ENCODE assay signal across 26 cellular contexts in genomic region chr19:10378124-10378523, GRCh38. TPM values are rescaled to one million over a fixed set of nuclear protein-coding genes. Genes with fewer than 3 reads are reported as not detected.
DNase-seq lines count a peak whose midpoint lies in the region; ATAC-seq and TF ChIP-seq lines count a peak whose summit lies in the region.
"Had no signal": no experiment of that assay in that cellular context is flagged by ENCODE, and none has a peak within 500 bp of the region (broad histone marks: within the 10 kb centered on the region; RNA-seq: fewer than 3 reads in every experiment).

No MANE protein-coding gene starts in this region.

- CTCF ChIA-PET in activated CD4-positive, alpha-beta memory T cell treated with anti-CD3 and anti-CD28 coated beads for 36 hours (lab: Charles Lee) = interaction anchor here (0.7 to 3.2 kb wide), 4 partner anchors 13 to 118 kb away, joined by 3 to 33 read pairs (median 4); partner anchors contain the start of gene ICAM1
- CTCF ChIA-PET in activated CD4-positive, alpha-beta memory T cell treated with anti-CD3 and anti-CD28 coated beads, Interleukin-2, amount 10 ng/mL, durations not matched to agents 7 days and 5 days (lab: Charles Lee) = interaction anchor here (0.5 to 3.1 kb wide), 6 partner anchors 11 to 470 kb away, joined by 3 to 23 read pairs (median 4); no protein-coding TSS in a partner anchor

- no peaks in the 10 kb centered on the region for H3K27me3 Mint-ChIP-seq in activated CD4-positive, alpha-beta memory T cell treated with anti-CD3 and anti-CD28 coated beads for 36 hours
- H3K27me3 Mint-ChIP-seq in activated CD4-positive, alpha-beta memory T cell treated with anti-CD3 and anti-CD28 coated beads, Interleukin-2, amount 10 ng/mL, durations not matched to agents 7 days and 5 days = no peaks in the 10 kb centered on the region
- no peaks in the 10 kb centered on the region for H3K27me3 Mint-ChIP-seq in activated T-helper 17 cell treated with anti-CD3 and anti-CD28 coated beads, Interleukin-2, amount 50 U/mL, for 72 hours
- H3K27me3 Mint-ChIP-seq in neural crest cell (ENCODE audit: low read depth) (no peaks in the 10 kb centered on the region), CD14-positive monocyte (ENCODE audit: low read depth in 3 of 3) (peaks cover 0 to 2% (median 2%) of the 10 kb centered on the region in 3 donors)

- H3K4me3 Mint-ChIP-seq in activated CD4-positive, alpha-beta memory T cell treated with anti-CD3 and anti-CD28 coated beads for 36 hours = no peak overlapping the region
- no peak overlapping the region for H3K4me3 Mint-ChIP-seq in activated CD4-positive, alpha-beta memory T cell treated with anti-CD3 and anti-CD28 coated beads, Interleukin-2, amount 10 ng/mL, durations not matched to agents 7 days and 5 days
- H3K4me3 Mint-ChIP-seq in activated T-helper 17 cell treated with anti-CD3 and anti-CD28 coated beads, Interleukin-2, amount 50 U/mL, for 72 hours = peak overlapping the region; percentile 34
- peak overlapping the region; percentile 19 for H3K4me3 Mint-ChIP-seq in neural crest cell
- H3K4me3 Mint-ChIP-seq in CD14-positive monocyte = no peak overlapping the region
- H3K4me3 Mint-ChIP-seq: HFFc6 had no signal

- H3K36me3 Mint-ChIP-seq in activated CD4-positive, alpha-beta memory T cell treated with anti-CD3 and anti-CD28 coated beads for 36 hours = peaks cover 24% of the 10 kb centered on the region
- H3K36me3 Mint-ChIP-seq in activated CD4-positive, alpha-beta memory T cell treated with anti-CD3 and anti-CD28 coated beads, Interleukin-2, amount 10 ng/mL, durations not matched to agents 7 days and 5 days (ENCODE audit: low read depth) = peaks cover 34% of the 10 kb centered on the region
- peaks cover 66% of the 10 kb centered on the region for H3K36me3 Mint-ChIP-seq in activated T-helper 17 cell treated with anti-CD3 and anti-CD28 coated beads, Interleukin-2, amount 50 U/mL, for 72 hours (ENCODE audit: low read depth)
- H3K36me3 Mint-ChIP-seq in neural crest cell (ENCODE audit: low read depth) (peaks cover 15% of the 10 kb centered on the region), CD14-positive monocyte (peaks cover 21 to 45% of the 10 kb centered on the region in 2 donors)

- H3K27me3 ChIP-seq in H7 (ENCODE audit: control insufficient read depth, insufficient read depth, low read length) = no peaks in the 10 kb centered on the region
- H3K27me3 ChIP-seq: MG63 had no signal

- no peak for TF ChIP-seq CTCF in neural crest cell (conservative IDR thresholded peaks at IDR 0.05)
- TF ChIP-seq CTCF in CD14-positive monocyte (IDR thresholded peaks at IDR 0.05) = no peak

- POLR2A ChIA-PET in activated CD4-positive, alpha-beta memory T cell treated with anti-CD3 and anti-CD28 coated beads for 36 hours (lab: Charles Lee) = no interaction called here
- POLR2A ChIA-PET in activated CD4-positive, alpha-beta memory T cell treated with anti-CD3 and anti-CD28 coated beads, Interleukin-2, amount 10 ng/mL, durations not matched to agents 7 days and 5 days (lab: Charles Lee) = interaction anchor here (3.2 kb wide), 1 partner anchor 108 kb away, joined by 29 read pairs; the partner anchor contains the start of gene ICAM1

- H3K27ac Mint-ChIP-seq in activated CD4-positive, alpha-beta memory T cell treated with anti-CD3 and anti-CD28 coated beads for 36 hours = peak overlapping the region; percentile 2
- H3K27ac Mint-ChIP-seq in activated CD4-positive, alpha-beta memory T cell treated with anti-CD3 and anti-CD28 coated beads, Interleukin-2, amount 10 ng/mL, durations not matched to agents 7 days and 5 days = no peak overlapping the region
- H3K27ac Mint-ChIP-seq in activated T-helper 17 cell treated with anti-CD3 and anti-CD28 coated beads, Interleukin-2, amount 50 U/mL, for 72 hours = peak overlapping the region; percentile 71
- H3K27ac Mint-ChIP-seq in neural crest cell (ENCODE audit: unreplicated experiment) (no peak overlapping the region), CD14-positive monocyte (peak overlapping the region in 2 of 7 donors; percentile 40 to 61)
- H3K27ac Mint-ChIP-seq: H9, HFFc6 had no signal

- no peak for DNase-seq in activated CD4-positive, alpha-beta memory T cell treated with anti-CD3 and anti-CD28 coated beads for 36 hours
- no peak for DNase-seq in activated CD4-positive, alpha-beta memory T cell treated with anti-CD3 and anti-CD28 coated beads, Interleukin-2, amount 10 ng/mL, durations not matched to agents 7 days and 5 days
- peak; percentile 15 for DNase-seq in H7
- DNase-seq in neural crest cell (ENCODE audit: low read depth, low spot score) = no peak
- DNase-seq in CD14-positive monocyte (ENCODE audit: low spot score) = no peak
- no peak for DNase-seq in NCI-H1436 treated with DMSO at 0.1 percent for 48 hours (lab: John Stamatoyannopoulos, UW)
- no peak for DNase-seq in effector CD4-positive, alpha-beta T cell
- DNase-seq: 8988T; ACHN; Caco-2; CD4-positive, CD25-positive, alpha-beta regulatory T cell; DMS 273 treated with DMSO at 0.1 percent for 48 hours; DMS79; GF-D8; H9; HFFc6; Kasumi-1; MG63; NCI-H1694; NCI-H2029 treated with DMSO at 0.1 percent for 48 hours; NCI-H526 treated with DMSO at 0.1 percent for 48 hours; SIG-M5 had no signal

- H3K9me3 Mint-ChIP-seq in activated CD4-positive, alpha-beta memory T cell treated with anti-CD3 and anti-CD28 coated beads for 36 hours = no peaks in the 10 kb centered on the region
- H3K9me3 Mint-ChIP-seq in activated CD4-positive, alpha-beta memory T cell treated with anti-CD3 and anti-CD28 coated beads, Interleukin-2, amount 10 ng/mL, durations not matched to agents 7 days and 5 days = no peaks in the 10 kb centered on the region
- no peaks in the 10 kb centered on the region for H3K9me3 Mint-ChIP-seq in activated T-helper 17 cell treated with anti-CD3 and anti-CD28 coated beads, Interleukin-2, amount 50 U/mL, for 72 hours
- H3K9me3 Mint-ChIP-seq in neural crest cell (no peaks in the 10 kb centered on the region), CD14-positive monocyte (no peaks in the 10 kb centered on the region)
- H3K9me3 Mint-ChIP-seq: CD4-positive, CD25-positive, alpha-beta regulatory T cell; H9; HFFc6 had no signal

- intact Hi-C loops in activated CD4-positive, alpha-beta memory T cell treated with anti-CD3 and anti-CD28 coated beads for 36 hours (cut with micrococcal nuclease) = no loop called here
- intact Hi-C loops in CD14-positive monocyte (cut with micrococcal nuclease) = no loop called here

- H3K36me3 ChIP-seq in H7 (replicated peaks; ENCODE audit: control insufficient read depth, insufficient read depth, low read length) = no peaks in the 10 kb centered on the region; the same call in 1 of the 2 replicates

- no peak overlapping the region for H3K4me3 ChIP-seq in H7 (ENCODE audit: insufficient read depth, low read depth, low read length)
- H3K4me3 ChIP-seq: K562, MG63, SK-N-MC had no signal

- H3K4me1 Mint-ChIP-seq in activated CD4-positive, alpha-beta memory T cell treated with anti-CD3 and anti-CD28 coated beads for 36 hours (ENCODE audit: low read depth) = peaks cover 20% of the 10 kb centered on the region
- H3K4me1 Mint-ChIP-seq in activated CD4-positive, alpha-beta memory T cell treated with anti-CD3 and anti-CD28 coated beads, Interleukin-2, amount 10 ng/mL, durations not matched to agents 7 days and 5 days = peaks cover 27% of the 10 kb centered on the region
- H3K4me1 Mint-ChIP-seq in activated T-helper 17 cell treated with anti-CD3 and anti-CD28 coated beads, Interleukin-2, amount 50 U/mL, for 72 hours = peaks cover 14% of the 10 kb centered on the region
- H3K4me1 Mint-ChIP-seq in neural crest cell (peaks cover 18% of the 10 kb centered on the region), CD14-positive monocyte (peaks cover 56% of the 10 kb centered on the region)

- no peak for ATAC-seq in activated T-helper 17 cell treated with anti-CD3 and anti-CD28 coated beads, Interleukin-2, amount 50 U/mL, for 72 hours (replicated peaks)
- ATAC-seq: K562, Panc1 had no signal

RNA-seq across cellular contexts. Expression of gene TYK2, which starts 2.2 kb away (rescaled TPM):
- 100 to 1,000 TPM; 168 to 186 TPM for total RNA-seq in activated CD4-positive, alpha-beta memory T cell treated with anti-CD3 and anti-CD28 coated beads for 36 hours
- total RNA-seq in activated CD4-positive, alpha-beta memory T cell treated with anti-CD3 and anti-CD28 coated beads, Interleukin-2, amount 10 ng/mL, durations not matched to agents 7 days and 5 days = 100 to 1,000 TPM; 226 to 243 TPM
- total RNA-seq in H7 (2014; rRNA removed; shearing (Covaris generic)) = 48.0 and 48.3 TPM in 2 replicates
- 100 to 1,000 TPM; 221 to 245 TPM for total RNA-seq in activated T-helper 17 cell treated with anti-CD3 and anti-CD28 coated beads, Interleukin-2, amount 50 U/mL, for 72 hours
- 100 and 103 TPM in 2 replicates for total RNA-seq in neural crest cell
- 100 to 1,000 TPM in 1 of 2 donors, 10 to 100 TPM in 1; 82.9 to 113 TPM for polyA plus RNA-seq in CD14-positive monocyte

RNA-seq across cellular contexts. Expression of gene CDC37, which starts 25.2 kb away (rescaled TPM):
- 100 to 1,000 TPM; 189 to 207 TPM for total RNA-seq in activated CD4-positive, alpha-beta memory T cell treated with anti-CD3 and anti-CD28 coated beads for 36 hours
- total RNA-seq in activated CD4-positive, alpha-beta memory T cell treated with anti-CD3 and anti-CD28 coated beads, Interleukin-2, amount 10 ng/mL, durations not matched to agents 7 days and 5 days = 100 to 1,000 TPM; 239 to 244 TPM
- total RNA-seq in H7 (2014; rRNA removed; shearing (Covaris generic)) = 226 and 254 TPM in 2 replicates
- 100 to 1,000 TPM; 140 to 226 TPM for total RNA-seq in activated T-helper 17 cell treated with anti-CD3 and anti-CD28 coated beads, Interleukin-2, amount 50 U/mL, for 72 hours
- total RNA-seq in neural crest cell = 164 TPM in 2 replicates
- 10 to 100 TPM; 49.3 to 54.9 TPM for polyA plus RNA-seq in CD14-positive monocyte

RNA-seq across cellular contexts. Expression of gene ICAM3, which starts 38.7 kb away (rescaled TPM):
- total RNA-seq in activated CD4-positive, alpha-beta memory T cell treated with anti-CD3 and anti-CD28 coated beads for 36 hours = 100 to 1,000 TPM; 125 to 132 TPM
- 100 to 1,000 TPM; 223 to 237 TPM for total RNA-seq in activated CD4-positive, alpha-beta memory T cell treated with anti-CD3 and anti-CD28 coated beads, Interleukin-2, amount 10 ng/mL, durations not matched to agents 7 days and 5 days
- 15.2 and 16.1 TPM in 2 replicates for total RNA-seq in H7 (2014; rRNA removed; shearing (Covaris generic))
- total RNA-seq in activated T-helper 17 cell treated with anti-CD3 and anti-CD28 coated beads, Interleukin-2, amount 50 U/mL, for 72 hours = 100 to 1,000 TPM; 144 to 228 TPM
- 9.7 and 10.0 TPM in 2 replicates for total RNA-seq in neural crest cell
- polyA plus RNA-seq in CD14-positive monocyte = 100 to 1,000 TPM; 189 to 234 TPM

RNA-seq across cellular contexts. Expression of gene PDE4A, which starts 42.2 kb away (rescaled TPM):
- 10 to 100 TPM; 15.7 to 17.5 TPM for total RNA-seq in activated CD4-positive, alpha-beta memory T cell treated with anti-CD3 and anti-CD28 coated beads for 36 hours
- 10 to 100 TPM; 56.2 to 58.1 TPM for total RNA-seq in activated CD4-positive, alpha-beta memory T cell treated with anti-CD3 and anti-CD28 coated beads, Interleukin-2, amount 10 ng/mL, durations not matched to agents 7 days and 5 days
- total RNA-seq in H7 (2014; rRNA removed; shearing (Covaris generic)) = 2.3 and 2.6 TPM in 2 replicates
- 1 to 10 TPM; 9.0 to 9.1 TPM for total RNA-seq in activated T-helper 17 cell treated with anti-CD3 and anti-CD28 coated beads, Interleukin-2, amount 50 U/mL, for 72 hours
- 1.5 and 2.1 TPM in 2 replicates for total RNA-seq in neural crest cell
- polyA plus RNA-seq in CD14-positive monocyte = 1 to 10 TPM; 4.7 to 5.8 TPM

RNA-seq across cellular contexts. Expression of gene RAVER1, which starts 44.8 kb away (rescaled TPM):
- 10 to 100 TPM; 81.5 to 85.0 TPM for total RNA-seq in activated CD4-positive, alpha-beta memory T cell treated with anti-CD3 and anti-CD28 coated beads for 36 hours
- 10 to 100 TPM; 62.1 to 68.6 TPM for total RNA-seq in activated CD4-positive, alpha-beta memory T cell treated with anti-CD3 and anti-CD28 coated beads, Interleukin-2, amount 10 ng/mL, durations not matched to agents 7 days and 5 days
- total RNA-seq in H7 (2014; rRNA removed; shearing (Covaris generic)) = 32.2 and 36.1 TPM in 2 replicates
- 10 to 100 TPM; 66.3 to 88.7 TPM for total RNA-seq in activated T-helper 17 cell treated with anti-CD3 and anti-CD28 coated beads, Interleukin-2, amount 50 U/mL, for 72 hours
- total RNA-seq in neural crest cell = 75.9 and 78.2 TPM in 2 replicates
- 1 to 10 TPM; 6.0 to 9.0 TPM for polyA plus RNA-seq in CD14-positive monocyte

Comparison
In these comparisons a context has a peak if more than half of its experiments do, and no peak if none do; other contexts are left out.
1. H3K27ac Mint-ChIP-seq: peak in activated CD4-positive, alpha-beta memory T cell treated with anti-CD3 and anti-CD28 coated beads for 36 hours (single experiment) and activated T-helper 17 cell treated with anti-CD3 and anti-CD28 coated beads, Interleukin-2, amount 50 U/mL, for 72 hours (single experiment); none in activated CD4-positive, alpha-beta memory T cell treated with anti-CD3 and anti-CD28 coated beads, Interleukin-2, amount 10 ng/mL, durations not matched to agents 7 days and 5 days (single experiment) and neural crest cell (single experiment).
2. H3K4me3 Mint-ChIP-seq: peak in activated T-helper 17 cell treated with anti-CD3 and anti-CD28 coated beads, Interleukin-2, amount 50 U/mL, for 72 hours (single experiment) and neural crest cell (single experiment); none in activated CD4-positive, alpha-beta memory T cell treated with anti-CD3 and anti-CD28 coated beads for 36 hours (single experiment), activated CD4-positive, alpha-beta memory T cell treated with anti-CD3 and anti-CD28 coated beads, Interleukin-2, amount 10 ng/mL, durations not matched to agents 7 days and 5 days (single experiment) and CD14-positive monocyte (0 of 2).